In the genomic region with DNA sequence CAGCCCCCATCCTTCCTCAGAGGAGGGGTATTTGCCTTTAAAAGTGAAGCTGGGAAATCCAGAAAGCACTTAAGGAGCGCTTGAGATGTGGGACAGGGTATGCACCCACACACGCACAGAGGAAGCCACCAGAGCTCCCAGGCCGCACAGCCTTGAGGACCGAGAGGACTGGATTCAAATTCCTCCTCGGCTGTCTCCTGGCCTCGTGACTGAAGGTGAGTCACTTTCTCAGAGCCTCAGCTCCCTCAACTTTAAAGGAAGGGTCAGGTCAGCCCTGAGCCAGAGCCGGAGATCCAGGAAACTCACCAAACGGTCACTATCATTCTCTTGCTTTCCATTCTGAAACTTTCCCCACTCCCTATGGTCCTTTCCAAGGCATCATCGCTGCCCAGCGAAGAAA, we compare ENCODE assay signal across 15 cellular contexts. TPM values are rescaled to one million over a fixed set of nuclear protein-coding genes. Genes with fewer than 3 reads are reported as not detected.
DNase-seq lines count a peak whose midpoint lies in the region; ATAC-seq and TF ChIP-seq lines count a peak whose summit lies in the region.
"Had no signal": no experiment of that assay in that cellular context is flagged by ENCODE, and none has a peak within 500 bp of the region (broad histone marks: within the 10 kb centered on the region; RNA-seq: fewer than 3 reads in every experiment).

No MANE protein-coding gene starts in this region.

- intact Hi-C loops in A673 (cut with micrococcal nuclease; ENCODE audit: unreplicated experiment): no loop called here
- intact Hi-C loops in lower lobe of right lung (cut with DNase I): no loop called here

- H3K9me3 Mint-ChIP-seq in activated naive CD4-positive, alpha-beta T cell treated with anti-CD3 and anti-CD28 coated beads, Interleukin-2, amount 50 U/mL, for 72 hours: no peaks in the 10 kb centered on the region

- DNase-seq in A673 (ENCODE audit: low spot score): no peak
- no peak for DNase-seq in H7
- peak in 1 of 2 donors; percentile 72 for DNase-seq in activated naive CD4-positive, alpha-beta T cell treated with anti-CD3 and anti-CD28 coated beads, Interleukin-2, amount 50 U/mL, for 72 hours (ENCODE audit: low spot score in 2 of 2)
- DNase-seq in lower lobe of right lung: no peak
- DNase-seq in GM03348 (ENCODE audit: low spot score): no peak
- DNase-seq in stimulated activated CD4-positive, alpha-beta T cell treated with anti-CD3 and anti-CD28 coated beads, Interleukin-12 subunit alpha, Interleukin-12 subunit beta, amount 100 ng/mL, for 4 hours: no peak
- DNase-seq in DMS 273 (lab: John Stamatoyannopoulos, UW; ENCODE audit: unreplicated experiment): no peak
- DNase-seq: brain microvascular endothelial cell, DND-41, MM.1S, NCI-H2107, NCI-H82, SHP77, thyroid gland had no signal

- H3K27ac ChIP-seq in A673 (ENCODE audit: low read depth, low read length, poor library complexity, severe bottlenecking) (peak overlapping the region; percentile 49), lower lobe of right lung (peak overlapping the region; percentile 11)
- H3K27ac ChIP-seq: brain microvascular endothelial cell, thyroid gland had no signal

- peak overlapping the region; percentile 91 to 98 for H3K27ac Mint-ChIP-seq in activated naive CD4-positive, alpha-beta T cell treated with anti-CD3 and anti-CD28 coated beads, Interleukin-2, amount 50 U/mL, for 72 hours

- no peaks in the 10 kb centered on the region for H3K27me3 ChIP-seq in A673 (replicated peaks; ENCODE audit: insufficient read depth, low read depth, low read length, poor library complexity)
- no peaks in the 10 kb centered on the region for H3K27me3 ChIP-seq in H7 (ENCODE audit: control insufficient read depth, insufficient read depth, low read length)
- H3K27me3 ChIP-seq in lower lobe of right lung (ENCODE audit: low read depth): peaks cover 32% of the 10 kb centered on the region
- H3K27me3 ChIP-seq: brain microvascular endothelial cell, thyroid gland had no signal

- H3K9me3 ChIP-seq in A673 (ENCODE audit: low read depth, low read length, poor library complexity, severe bottlenecking) (no peaks in the 10 kb centered on the region), lower lobe of right lung (peaks cover 12% of the 10 kb centered on the region)
- H3K9me3 ChIP-seq: thyroid gland had no signal

- TF ChIP-seq CTCF in A673 (conservative IDR thresholded peaks at IDR 0.05; ENCODE audit: low read depth, low read length): no peak
- no peak for TF ChIP-seq CTCF in lower lobe of right lung (IDR thresholded peaks at IDR 0.05)

- peak in 1 of 2 donors; percentile 28 for ATAC-seq in activated naive CD4-positive, alpha-beta T cell treated with anti-CD3 and anti-CD28 coated beads, Interleukin-2, amount 50 U/mL, for 72 hours
- no peak for ATAC-seq in lower lobe of right lung
- ATAC-seq in GM19397 (IDR thresholded peaks at IDR 0.05; ENCODE audit: unreplicated experiment): no peak

- POLR2A ChIA-PET in A673 (lab: Charles Lee; ENCODE audit: low non-redundant PET): no interaction called here

- CTCF ChIA-PET in A673 (lab: Charles Lee): no interaction called here

- H3K36me3 ChIP-seq in A673 (ENCODE audit: insufficient read depth, low read length, poor library complexity, severe bottlenecking): peaks cover 45% of the 10 kb centered on the region
- no peaks in the 10 kb centered on the region for H3K36me3 ChIP-seq in H7 (replicated peaks; ENCODE audit: control insufficient read depth, insufficient read depth, low read length)
- no peaks in the 10 kb centered on the region for H3K36me3 ChIP-seq in lower lobe of right lung
- H3K36me3 ChIP-seq: brain microvascular endothelial cell, thyroid gland had no signal

- BruUV-seq in A673 (replicated peaks; lab: Mats Ljungman, UMichigan): no TSS peak

- H3K4me1 ChIP-seq in A673 (ENCODE audit: insufficient read depth, low read length, poor library complexity, severe bottlenecking): peaks cover 91% of the 10 kb centered on the region
- H3K4me1 ChIP-seq in lower lobe of right lung: peaks cover 4% of the 10 kb centered on the region

- H3K36me3 Mint-ChIP-seq in activated naive CD4-positive, alpha-beta T cell treated with anti-CD3 and anti-CD28 coated beads, Interleukin-2, amount 50 U/mL, for 72 hours: peaks cover 2 to 35% of the 10 kb centered on the region in 2 donors

- H3K4me3 ChIP-seq in A673 (ENCODE audit: low read depth, low read length, poor library complexity, severe bottlenecking) (no peak overlapping the region), H7 (ENCODE audit: insufficient read depth, low read depth, low read length) (peak overlapping the region; percentile 37; the same call in 1 of the 2 replicates), lower lobe of right lung (no peak overlapping the region)
- H3K4me3 ChIP-seq: thyroid gland had no signal

RNA-seq across cellular contexts. Expression of a gene that starts 37.6 kb away (rescaled TPM):
- 80.6 and 81.3 TPM in 2 replicates for total RNA-seq in A673 (2021)
- total RNA-seq in H7 (2014; rRNA removed; shearing (Covaris generic)): 5.7 and 6.1 TPM in 2 replicates
- 10 to 100 TPM; 57.8 to 65.7 TPM for total RNA-seq in activated naive CD4-positive, alpha-beta T cell treated with anti-CD3 and anti-CD28 coated beads, Interleukin-2, amount 50 U/mL, for 72 hours
- total RNA-seq in lower lobe of right lung: 2.3 TPM
